1 cellular context compared by ENCODE assay signal in genomic region chr2:224666951-224667553, GRCh38.
TF ChIP-seq lines count a peak whose summit lies in the region.

No MANE protein-coding gene starts in this region.

TF ChIP-seq in GM12878, 131 proteins besides CTCF, POLR2A, EP300 and RAD21 (continued from another document and continues in another):
- TF ChIP-seq TARDBP (IDR thresholded peaks at IDR 0.05; ENCODE audit: borderline replicate concordance) (no peak), SREBF1 (IDR thresholded peaks at IDR 0.05; ENCODE audit: low read length) (no peak), ATF2 (IDR thresholded peaks at IDR 0.05; ENCODE audit: low read length) (peak; percentile 93), PRDM15 (CRISPR knock-in tag; IDR thresholded peaks at IDR 0.05) (no peak), E2F8 (IDR thresholded peaks at IDR 0.05; ENCODE audit: low read depth, partially characterized antibody) (no peak), SPI1 (IDR thresholded peaks at IDR 0.05; ENCODE audit: borderline replicate concordance, insufficient read depth, low read depth, low read length) (peak; percentile 78), SUZ12 (IDR thresholded peaks at IDR 0.05; ENCODE audit: unreplicated experiment) (no peak), STAT3 (IDR thresholded peaks at IDR 0.05; ENCODE audit: low read depth, low read length) (0 out of 2 replicates have a peak, but pooled peaks have one; percentile 72), SKIL (IDR thresholded peaks at IDR 0.05; ENCODE audit: low read depth, poor library complexity, severe bottlenecking) (peak; percentile 93), CHD4 (IDR thresholded peaks at IDR 0.05) (no peak), SMAD5 (IDR thresholded peaks at IDR 0.05; ENCODE audit: low read depth) (no peak), RAD51 (IDR thresholded peaks at IDR 0.05) (no peak), ZBTB4 (CRISPR knock-in tag; IDR thresholded peaks at IDR 0.05) (no peak), DPF2 (IDR thresholded peaks at IDR 0.05) (peak; percentile 97), USF1 (IDR thresholded peaks at IDR 0.05; ENCODE audit: borderline replicate concordance, extremely low read length, insufficient read depth, low read depth, low read length) (no peak), BMI1 (IDR thresholded peaks at IDR 0.05; ENCODE audit: borderline replicate concordance) (peak; percentile 89), MXI1 (IDR thresholded peaks at IDR 0.05; ENCODE audit: low read depth, low read length) (no peak), IRF4 (IDR thresholded peaks at IDR 0.05; ENCODE audit: low read depth, low read length) (peak; percentile 79; the same call in 1 of the 2 replicates), ZNF207 (IDR thresholded peaks at IDR 0.05; ENCODE audit: borderline replicate concordance) (no peak), NFIC (IDR thresholded peaks at IDR 0.05; ENCODE audit: low read depth, low read length) (peak; percentile 94), JUNB (IDR thresholded peaks at IDR 0.05) (peak; percentile 88), ZNF24 (IDR thresholded peaks at IDR 0.05) (0 out of 2 replicates have a peak, but pooled peaks have one; percentile 59), BCL11A (IDR thresholded peaks at IDR 0.05; ENCODE audit: low read depth, low read length) (peak; percentile 95), SMC3 (IDR thresholded peaks at IDR 0.05; ENCODE audit: borderline replicate concordance, low read length) (no peak), SMARCA5 (IDR thresholded peaks at IDR 0.05) (no peak), CREB1 (IDR thresholded peaks at IDR 0.05; ENCODE audit: low read depth) (peak; percentile 72), RELB (IDR thresholded peaks at IDR 0.05; ENCODE audit: low read depth) (peak; percentile 90), RCOR1 (conservative IDR thresholded peaks at IDR 0.05; ENCODE audit: low read depth, low read length) (no peak), CBX3 (IDR thresholded peaks at IDR 0.05; ENCODE audit: borderline replicate concordance, low read depth) (no peak), HDAC2 (IDR thresholded peaks at IDR 0.05) (no peak), MTA2 (IDR thresholded peaks at IDR 0.05; ENCODE audit: low read depth) (peak; percentile 100), YY1 (IDR thresholded peaks at IDR 0.05; ENCODE audit: low read depth, low read length) (no peak), ZNF384 (IDR thresholded peaks at IDR 0.05; ENCODE audit: borderline replicate concordance, low read depth, low read length) (no peak), ZNF274 (IDR thresholded peaks at IDR 0.05; ENCODE audit: insufficient read depth, insufficient read length) (no peak), CEBPZ (IDR thresholded peaks at IDR 0.05; ENCODE audit: low read depth, low read length) (no peak), ATF3 (IDR thresholded peaks at IDR 0.05; ENCODE audit: borderline replicate concordance, extremely low read depth, low read depth, low read length) (no peak), MEF2A (IDR thresholded peaks at IDR 0.05; ENCODE audit: insufficient read depth, low read depth, low read length) (peak; percentile 85), RELA (IDR thresholded peaks at IDR 0.05; ENCODE audit: borderline replicate concordance, partially characterized antibody) (peak; percentile 87), SUPT20H (IDR thresholded peaks at IDR 0.05; ENCODE audit: borderline replicate concordance, control insufficient read depth, low read depth, low read length) (no peak), POLR2AphosphoS2 (IDR thresholded peaks at IDR 0.05; ENCODE audit: low read depth, low read length) (no peak), BRCA1 (IDR thresholded peaks at IDR 0.05; ENCODE audit: low read depth, low read length) (no peak)
